Comparison of ENCODE assay signal across 8 cellular contexts in genomic region chr18:9673296-9674251, GRCh38. TPM values are rescaled to one million over a fixed set of nuclear protein-coding genes. Genes with fewer than 3 reads are reported as not detected.
A peak's percentile ranks its signal among the peaks of the same experiment; 100 is the strongest.
DNase-seq lines count a peak whose midpoint lies in the region; ATAC-seq, FAIRE-seq and TF ChIP-seq lines count a peak whose summit lies in the region.

No MANE protein-coding gene starts in this region.

- H3K4me3 ChIP-seq in right atrium auricular region (no peak overlapping the region), endocrine pancreas (ENCODE audit: control insufficient read depth, insufficient read depth, low read length) (peak overlapping the region; percentile 36)

- FAIRE-seq in HTR-8/SVneo (lab: Jason Lieb, UNC) = peak; percentile 36

- TF ChIP-seq CTCF in right atrium auricular region (IDR thresholded peaks at IDR 0.05) = peak in 1 of 2 donors; percentile 50
- no peak for TF ChIP-seq CTCF in mesothelial cell of epicardium (IDR thresholded peaks at IDR 0.05; ENCODE audit: unreplicated experiment)

- peak; percentile 91 for ATAC-seq in Right ventricle myocardium inferior
- ATAC-seq in GM21717 (IDR thresholded peaks at IDR 0.05; ENCODE audit: unreplicated experiment) = peak; percentile 98

- in situ Hi-C loops in SK-MEL-5 (cut with HindIII; ENCODE audit: low pct_unique_long_range_greater_than_20kb, low sequenced_read_pairs) = no loop called here

- H3K9me3 Mint-ChIP-seq in mesothelial cell of epicardium = peaks cover 22% of the 10 kb centered on the region

- intact Hi-C loops in Right ventricle myocardium inferior (cut with DNase I) = loop anchor here (1.0 to 5.0 kb wide), 2 partner anchors 61 to 96 kb away; no protein-coding TSS in a partner anchor

- H3K4me3 Mint-ChIP-seq in mesothelial cell of epicardium = no peak overlapping the region

- no peak overlapping the region for H3K27ac Mint-ChIP-seq in mesothelial cell of epicardium

- no peaks in the 10 kb centered on the region for H3K4me1 ChIP-seq in right atrium auricular region
- peaks cover 9% of the 10 kb centered on the region for H3K4me1 ChIP-seq in endocrine pancreas (ENCODE audit: control insufficient read depth, insufficient read depth, low read length)

- no peak overlapping the region for H3K27ac ChIP-seq in right atrium auricular region

- H3K9ac ChIP-seq in endocrine pancreas (ENCODE audit: control insufficient read depth, insufficient read depth, low read length) = no peak overlapping the region

- no peaks in the 10 kb centered on the region for H3K4me1 Mint-ChIP-seq in mesothelial cell of epicardium

- DNase-seq in Right ventricle myocardium inferior (ENCODE audit: missing footprints) (no peak), right atrium auricular region (ENCODE audit: low spot score) (no peak), HTR-8/SVneo (ENCODE audit: insufficient read length, low spot score) (peak; percentile 78), SK-MEL-5 (ENCODE audit: low read depth, low spot score) (peak; percentile 77), mucosa of gallbladder (ENCODE audit: low spot score) (peak; percentile 78), mesothelial cell of epicardium (ENCODE audit: low spot score in 2 of 2, unreplicated experiment in 2 of 2) (no peak)

- peaks cover 2% of the 10 kb centered on the region for H3K36me3 Mint-ChIP-seq in mesothelial cell of epicardium

- H3K27me3 Mint-ChIP-seq in mesothelial cell of epicardium (ENCODE audit: low read depth) = no peaks in the 10 kb centered on the region

- H3K27me3 ChIP-seq in right atrium auricular region (no peaks in the 10 kb centered on the region), endocrine pancreas (ENCODE audit: control insufficient read depth, insufficient read depth, low read length) (no peaks in the 10 kb centered on the region)

- H3K9me3 ChIP-seq in right atrium auricular region = no peaks in the 10 kb centered on the region
- H3K9me3 ChIP-seq in endocrine pancreas (ENCODE audit: control insufficient read depth, low read length) = no peaks in the 10 kb centered on the region

- H3K36me3 ChIP-seq in right atrium auricular region = no peaks in the 10 kb centered on the region
- no peaks in the 10 kb centered on the region for H3K36me3 ChIP-seq in endocrine pancreas (ENCODE audit: control insufficient read depth, insufficient read depth, low read length)

RNA-seq across cellular contexts. Expression of gene RAB31, which starts 34.5 kb away (rescaled TPM):
- total RNA-seq in Right ventricle myocardium inferior = 11.7 TPM
- 10 to 100 TPM in 1 of 2 donors, 1 to 10 TPM in 1; 9.9 to 29.2 TPM for total RNA-seq in right atrium auricular region
- 11.2 and 12.9 TPM in 2 replicates for total RNA-seq in SK-MEL-5 (2014; rRNA removed; shearing (Covaris generic))
- 8.4 and 11.5 TPM in 2 replicates for polyA plus RNA-seq in SK-MEL-5 (2015; cell fraction: cytosol; rRNA removed)
- 1.1 and 3.6 TPM in 2 replicates for polyA plus RNA-seq in SK-MEL-5 (2015; cell fraction: nucleus; rRNA removed)
- 30.3 TPM for total RNA-seq in mucosa of gallbladder
- total RNA-seq in mesothelial cell of epicardium = 20.0 to 21.8 TPM (median 21.8 TPM) in 3 replicates

RNA-seq across cellular contexts. Expression of gene PPP4R1, which starts 59.2 kb away (rescaled TPM):
- total RNA-seq in Right ventricle myocardium inferior (62.5 TPM), right atrium auricular region (10 to 100 TPM; 38.9 to 51.4 TPM), mucosa of gallbladder (76.5 TPM), mesothelial cell of epicardium (112 to 116 TPM (median 115 TPM) in 3 replicates)
- 30.2 and 33.3 TPM in 2 replicates for total RNA-seq in SK-MEL-5 (2014; rRNA removed; shearing (Covaris generic))
- 24.4 and 29.1 TPM in 2 replicates for polyA plus RNA-seq in SK-MEL-5 (2015; cell fraction: cytosol; rRNA removed)
- polyA plus RNA-seq in SK-MEL-5 (2015; cell fraction: nucleus; rRNA removed) = 97.9 and 109 TPM in 2 replicates

Comparison
In these comparisons a context has a peak if more than half of its experiments do, and no peak if none do; other contexts are left out.
1. DNase-seq: peak in HTR-8/SVneo (single experiment), SK-MEL-5 (single experiment) and mucosa of gallbladder (single experiment); none in Right ventricle myocardium inferior (single experiment), right atrium auricular region (single experiment) and mesothelial cell of epicardium (0 of 2).